Comparison of ENCODE assay signal across 16 cellular contexts in genomic region chr9:134834957-134835419, GRCh38. TPM values are rescaled to one million over a fixed set of nuclear protein-coding genes. Genes with fewer than 3 reads are reported as not detected.
A peak's percentile ranks its signal among the peaks of the same experiment; 100 is the strongest.
DNase-seq lines count a peak whose midpoint lies in the region; ATAC-seq and TF ChIP-seq lines count a peak whose summit lies in the region.
"Had no signal": no experiment of that assay in that cellular context is flagged by ENCODE, and none has a peak within 500 bp of the region (broad histone marks: within the 10 kb centered on the region; RNA-seq: fewer than 3 reads in every experiment).

No MANE protein-coding gene starts in this region.

- no peak for ATAC-seq in GM23338
- ATAC-seq: A549 had no signal

- H4K8ac ChIP-seq in H9 (replicated peaks; ENCODE audit: insufficient read length, low read depth, low read length): no peak overlapping the region

- no peak overlapping the region for H2BK5ac ChIP-seq in H9 (ENCODE audit: insufficient read length, low read length)

- H3K27ac Mint-ChIP-seq in GM23338 (0 out of 2 replicates have a peak overlapping the region, but pooled peaks have one; percentile 65), H9 (peak overlapping the region in 2 of 3 experiments; percentile 32 to 79; a peak in 2 of 7 replicates), chondrocyte (ENCODE audit: unreplicated experiment) (peak overlapping the region; percentile 70)
- H3K27ac Mint-ChIP-seq: CD4-positive, alpha-beta memory T cell had no signal

- H2BK12ac ChIP-seq in H9 (ENCODE audit: insufficient read length, low read depth, low read length): no peak overlapping the region

- H3K9me3 Mint-ChIP-seq in GM23338: no peaks in the 10 kb centered on the region
- H3K9me3 Mint-ChIP-seq in H9: no peaks in the 10 kb centered on the region
- no peaks in the 10 kb centered on the region for H3K9me3 Mint-ChIP-seq in chondrocyte (ENCODE audit: low read depth)
- H3K9me3 Mint-ChIP-seq: CD4-positive, alpha-beta memory T cell had no signal

- H3K23me2 ChIP-seq in H9 (ENCODE audit: insufficient read length, low read depth, low read length, poor library complexity, severe bottlenecking): no peaks in the 10 kb centered on the region

- no peak overlapping the region for H3K9ac ChIP-seq in H9 (ENCODE audit: extremely low read depth, insufficient read length, low read length)

- WGBS in H9 (ENCODE audit: extremely low coverage, insufficient read length, low lambda C conversion rate): no CpG with 5 or more reads among the region's 25 CpGs

- no peaks in the 10 kb centered on the region for H3K36me3 ChIP-seq in GM23338 (ENCODE audit: insufficient read depth)
- H3K36me3 ChIP-seq: BE2C had no signal

- no peaks in the 10 kb centered on the region for H3K9me3 ChIP-seq in H9 (ENCODE audit: control insufficient read depth, low read depth, low read length)
- H3K9me3 ChIP-seq: A549, BE2C had no signal

- H3K79me2 ChIP-seq in GM23338 (replicated peaks; ENCODE audit: insufficient read depth): no peaks in the 10 kb centered on the region
- no peaks in the 10 kb centered on the region for H3K79me2 ChIP-seq in H9 (ENCODE audit: insufficient read depth, low read length)

- no peaks in the 10 kb centered on the region for H3K79me1 ChIP-seq in H9 (ENCODE audit: insufficient read depth, low read depth, low read length, poor library complexity, severe bottlenecking)

- H3K56ac ChIP-seq in H9 (ENCODE audit: insufficient read length, low read depth, low read length): no peak overlapping the region

- no peak overlapping the region for H4K91ac ChIP-seq in H9 (ENCODE audit: insufficient read length, low read depth, low read length)

- H2AK5ac ChIP-seq in H9 (ENCODE audit: insufficient read length, low read length): no peak overlapping the region

- H3K14ac ChIP-seq in H9 (ENCODE audit: insufficient read depth, low read length): no peak overlapping the region; the same call in 1 of the 2 replicates

- no peaks in the 10 kb centered on the region for H3F3A ChIP-seq in GM23338 (replicated peaks; ENCODE audit: low read depth)

- H3T11ph ChIP-seq in H9 (ENCODE audit: low read length): no peak overlapping the region

- no peak overlapping the region for H3K4me3 Mint-ChIP-seq in GM23338
- no peak overlapping the region for H3K4me3 Mint-ChIP-seq in H9
- H3K4me3 Mint-ChIP-seq in chondrocyte (ENCODE audit: unreplicated experiment): no peak overlapping the region
- H3K4me3 Mint-ChIP-seq: CD4-positive, alpha-beta memory T cell had no signal

- no peak for TF ChIP-seq CTCF in GM23338 (conservative IDR thresholded peaks at IDR 0.05; ENCODE audit: low read depth in 2 of 2)
- TF ChIP-seq CTCF in H9 (conservative IDR thresholded peaks at IDR 0.05): no peak
- no peak for TF ChIP-seq CTCF in chondrocyte (IDR thresholded peaks at IDR 0.05)

- no peaks in the 10 kb centered on the region for H3K9me2 ChIP-seq in GM23338 (ENCODE audit: insufficient read depth)

- no peak overlapping the region for H3K4me2 ChIP-seq in GM23338
- H3K4me2 ChIP-seq in H9 (ENCODE audit: insufficient read depth, insufficient read length, low read length): no peak overlapping the region
- H3K4me2 ChIP-seq: A549 had no signal

- no peaks in the 10 kb centered on the region for H3K27me3 ChIP-seq in GM23338 (ENCODE audit: insufficient read depth)
- H3K27me3 ChIP-seq in H9 (ENCODE audit: insufficient read depth, low read length): no peaks in the 10 kb centered on the region
- H3K27me3 ChIP-seq: BE2C had no signal

- no peak overlapping the region for H3K27ac ChIP-seq in GM23338 (ENCODE audit: low read depth)
- no peak overlapping the region for H3K27ac ChIP-seq in H9 (ENCODE audit: insufficient read length, low read depth, low read length)
- H3K27ac ChIP-seq: A549, C4-2B had no signal

- no peak overlapping the region for H2BK120ac ChIP-seq in H9 (ENCODE audit: low read depth, low read length, poor library complexity, severe bottlenecking)

- H2BK15ac ChIP-seq in H9 (ENCODE audit: low read depth, low read length): no peak overlapping the region

- no peak overlapping the region for H4K5ac ChIP-seq in H9 (ENCODE audit: insufficient read length, low read depth, low read length)

- H3K27me3 Mint-ChIP-seq in GM23338 (ENCODE audit: insufficient read depth, low read depth, poor library complexity) (peaks cover 7% of the 10 kb centered on the region), H9 (ENCODE audit: low read depth) (no peaks in the 10 kb centered on the region; the same call in 1 of the 2 replicates), chondrocyte (ENCODE audit: low read depth) (no peaks in the 10 kb centered on the region)
- H3K27me3 Mint-ChIP-seq: CD4-positive, alpha-beta memory T cell had no signal

- H3K4me1 ChIP-seq in GM23338 (ENCODE audit: insufficient read depth): no peaks in the 10 kb centered on the region
- no peaks in the 10 kb centered on the region for H3K4me1 ChIP-seq in H9 (ENCODE audit: insufficient read depth, low read length)
- H3K4me1 ChIP-seq: A549, BE2C had no signal

- no peak overlapping the region for H2AFZ ChIP-seq in GM23338
- H2AFZ ChIP-seq in H9 (ENCODE audit: low read length): no peak overlapping the region

- no peak overlapping the region for H3K4me3 ChIP-seq in GM23338
- H3K4me3 ChIP-seq: A549 had no signal

- peak overlapping the region; percentile 23 for H3K18ac ChIP-seq in H9 (ENCODE audit: insufficient read length, low read depth, low read length)

- H3K36me3 Mint-ChIP-seq in GM23338 (ENCODE audit: low read depth): no peaks in the 10 kb centered on the region
- H3K36me3 Mint-ChIP-seq in H9 (ENCODE audit: insufficient read depth in 1 of 3, low read depth in 3 of 3): no peaks in the 10 kb centered on the region; a peak in 1 of 7 replicates
- peaks cover 45% of the 10 kb centered on the region for H3K36me3 Mint-ChIP-seq in chondrocyte (ENCODE audit: low read depth)
- H3K36me3 Mint-ChIP-seq: CD4-positive, alpha-beta memory T cell had no signal

- DNase-seq in GM23338 (ENCODE audit: low spot score): no peak
- DNase-seq in H9: no peak
- peak; percentile 93 for DNase-seq in chondrocyte (ENCODE audit: low spot score)
- DNase-seq in posterior vena cava (ENCODE audit: low spot score): peak; percentile 83
- no peak for DNase-seq in activated naive CD4-positive, alpha-beta T cell (lab: John Stamatoyannopoulos, UW)
- DNase-seq in T-helper 9 cell: no peak
- no peak for DNase-seq in DMS 273 (lab: John Stamatoyannopoulos, UW; ENCODE audit: unreplicated experiment)
- DNase-seq: BE2C; CD4-positive, alpha-beta memory T cell; DND-41; GF-D8; IMR-90 had no signal

- H3K4ac ChIP-seq in H9 (ENCODE audit: low read depth, low read length): no peak overlapping the region

- H4K20me1 ChIP-seq in GM23338 (replicated peaks; ENCODE audit: insufficient read depth): no peaks in the 10 kb centered on the region
- no peaks in the 10 kb centered on the region for H4K20me1 ChIP-seq in H9 (ENCODE audit: control insufficient read depth, insufficient read depth, insufficient read length)

- intact Hi-C loops in posterior vena cava (cut with DNase I): no loop called here

- no peaks in the 10 kb centered on the region for H3K4me1 Mint-ChIP-seq in GM23338
- H3K4me1 Mint-ChIP-seq in H9: peaks cover 0 to 2% of the 10 kb centered on the region in 2 experiments; a peak in 1 of 4 replicates
- no peaks in the 10 kb centered on the region for H3K4me1 Mint-ChIP-seq in chondrocyte (ENCODE audit: low read depth)
- H3K4me1 Mint-ChIP-seq: CD4-positive, alpha-beta memory T cell had no signal

- no peak overlapping the region for H3K23ac ChIP-seq in H9 (ENCODE audit: insufficient read length, low read depth, low read length)

- no peak overlapping the region for H2BK20ac ChIP-seq in H9 (ENCODE audit: low read depth, low read length, poor library complexity, severe bottlenecking)

TF ChIP-seq in GM23338, 12 proteins besides CTCF, POLR2A, EP300 and RAD21 (continues in another document):
- no peak for TF ChIP-seq ZNF114 (CRISPR knock-in tag; IDR thresholded peaks at IDR 0.05)

RNA-seq across cellular contexts. Expression of gene FCN2, which starts 45.6 kb away (rescaled TPM):
- total RNA-seq in GM23338 (2014; rRNA removed; shearing (Covaris generic)): not detected in 2 replicates
- polyA plus RNA-seq in GM23338 (2016; fragmentation: Nextera tagmentation; extraction: Ambion mirVana): not detected in 2 replicates
- not detected in 2 replicates for total RNA-seq in H9 (2021)
- not detected in 3 replicates for total RNA-seq in chondrocyte
- not detected for total RNA-seq in posterior vena cava
- total RNA-seq: CD4-positive, alpha-beta memory T cell; HT-29; IMR-90 had no signal
- polyA plus RNA-seq: A549; AG04450; CD4-positive, alpha-beta memory T cell; IMR-90 had no signal

Comparison
In these comparisons a context has a peak if more than half of its experiments do, and no peak if none do; other contexts are left out.
1. DNase-seq: peak in chondrocyte (single experiment) and posterior vena cava (single experiment); none in GM23338 (single experiment), H9 (single experiment), activated naive CD4-positive, alpha-beta T cell (0 of 4), T-helper 9 cell (single experiment) and DMS 273 (single experiment).
2. Peak in every context shown above with its lines, with median percentiles within 50 percentile points of each other: H3K27ac Mint-ChIP-seq.